18 cellular contexts compared by ENCODE assay signal in genomic region chr14:90654831-90655276, GRCh38.
A peak's percentile ranks its signal among the peaks of the same experiment; 100 is the strongest.
DNase-seq lines count a peak whose midpoint lies in the region; ATAC-seq and TF ChIP-seq lines count a peak whose summit lies in the region.
"Had no signal": no experiment of that assay in that cellular context is flagged by ENCODE, and none has a peak within 500 bp of the region (broad histone marks: within the 10 kb centered on the region; RNA-seq: fewer than 3 reads in every experiment).

No MANE protein-coding gene starts in this region.

- no peak overlapping the region for H3K23ac ChIP-seq in IMR-90 (ENCODE audit: low read depth, low read length)

- H3K27ac ChIP-seq in IMR-90 (ENCODE audit: insufficient read depth, low read length) (peak overlapping the region; percentile 1; the same call in 1 of the 2 replicates), gastroesophageal sphincter (peak overlapping the region in 3 of 4 donors; percentile 3 to 51 (median 41)), gastrocnemius medialis (peak overlapping the region; percentile 7 to 45 (median 13))
- H3K27ac ChIP-seq: parathyroid adenoma, RWPE1 had no signal

- H4K8ac ChIP-seq in IMR-90 (ENCODE audit: low read depth in 2 of 2, low read length in 2 of 2): no peak overlapping the region; a peak in 1 of 4 replicates

- no peak overlapping the region for H2AK9ac ChIP-seq in IMR-90 (replicated peaks; ENCODE audit: low read depth, low read length, poor library complexity)

- H3K4me1 ChIP-seq in IMR-90 (ENCODE audit: control insufficient read depth, insufficient read depth, low read length): peaks cover 12% of the 10 kb centered on the region
- H3K4me1 ChIP-seq in gastroesophageal sphincter: peaks cover 4 to 65% (median 12%) of the 10 kb centered on the region in 3 donors
- peaks cover 11 to 30% of the 10 kb centered on the region in 2 donors for H3K4me1 ChIP-seq in gastrocnemius medialis
- H3K4me1 ChIP-seq: parathyroid adenoma had no signal

- no peak for TF ChIP-seq RAD21 in IMR-90 (IDR thresholded peaks at IDR 0.05; ENCODE audit: low read length)

- H3K4me2 ChIP-seq in IMR-90 (ENCODE audit: low read depth, low read length): no peak overlapping the region

- no peak overlapping the region for H2BK15ac ChIP-seq in IMR-90 (ENCODE audit: low read depth, low read length)

- no peak for TF ChIP-seq EP300 in gastroesophageal sphincter (IDR thresholded peaks at IDR 0.05)

- peak; percentile 50 for ATAC-seq in IMR-90 (ENCODE audit: low read depth)
- ATAC-seq in gastroesophageal sphincter: no peak
- ATAC-seq in gastrocnemius medialis: peak in 1 of 2 donors; percentile 18
- ATAC-seq in GM21381 (IDR thresholded peaks at IDR 0.05; ENCODE audit: unreplicated experiment): no peak

- no peaks in the 10 kb centered on the region for H3K9me3 Mint-ChIP-seq in nephron progenitor cell

- no peak for TF ChIP-seq CTCF in IMR-90 (conservative IDR thresholded peaks at IDR 0.05; ENCODE audit: low read depth, low read length)
- TF ChIP-seq CTCF in astrocyte of the spinal cord (IDR thresholded peaks at IDR 0.05; ENCODE audit: low read depth, low read length): no peak
- TF ChIP-seq CTCF in gastroesophageal sphincter (IDR thresholded peaks at IDR 0.05): no peak
- TF ChIP-seq CTCF in gastrocnemius medialis (IDR thresholded peaks at IDR 0.05 in 4 of 5, conservative IDR thresholded peaks at IDR 0.05 in 1 of 5): no peak
- TF ChIP-seq CTCF in nephron progenitor cell (IDR thresholded peaks at IDR 0.05): no peak

- no peaks in the 10 kb centered on the region for H3K27me3 ChIP-seq in IMR-90 (ENCODE audit: control insufficient read depth, insufficient read depth, low read length)
- H3K27me3 ChIP-seq in gastroesophageal sphincter: no peaks in the 10 kb centered on the region
- H3K27me3 ChIP-seq in gastrocnemius medialis: no peaks in the 10 kb centered on the region

- H3K36me3 ChIP-seq in IMR-90 (ENCODE audit: control insufficient read depth, insufficient read depth, low read length) (peaks cover 5% of the 10 kb centered on the region; the same call in 1 of the 2 replicates), gastroesophageal sphincter (peaks cover 0 to 32% of the 10 kb centered on the region in 2 donors), gastrocnemius medialis (peaks cover 0 to 10% of the 10 kb centered on the region in 2 donors)

- H3K56ac ChIP-seq in IMR-90 (ENCODE audit: extremely low read depth, insufficient read depth, low read length): no peak overlapping the region

- no peak overlapping the region for H4K5ac ChIP-seq in IMR-90 (ENCODE audit: low read depth, low read length)

- dilution Hi-C loops in IMR-90 (cut with HindIII; ENCODE audit: low sequenced_read_pairs, unreplicated experiment): no loop called here

- H2AFZ ChIP-seq in IMR-90 (replicated peaks; ENCODE audit: low read length, poor library complexity): no peak overlapping the region
- H2AFZ ChIP-seq: parathyroid adenoma had no signal

- no peak overlapping the region for H3K4ac ChIP-seq in IMR-90 (ENCODE audit: low read depth, low read length)

- CTCF ChIA-PET in IMR-90 (lab: Yijun Ruan, JAX): no interaction called here

- no peak overlapping the region for H3K27ac Mint-ChIP-seq in nephron progenitor cell
- H3K27ac Mint-ChIP-seq: activated naive CD8-positive, alpha-beta T cell had no signal

- H3K36me3 Mint-ChIP-seq in nephron progenitor cell (ENCODE audit: low read depth): peaks cover 13% of the 10 kb centered on the region

- intact Hi-C loops in IMR-90 (cut with micrococcal nuclease) (no loop called here), gastrocnemius medialis (cut with DNase I; ENCODE audit: low total_unique reads) (no loop called here)

- no peak overlapping the region for H2BK5ac ChIP-seq in IMR-90 (ENCODE audit: low read depth, low read length, poor library complexity, severe bottlenecking)

- no peaks in the 10 kb centered on the region for H3K9me3 ChIP-seq in IMR-90 (ENCODE audit: control insufficient read depth, insufficient read depth, low read length)
- H3K9me3 ChIP-seq in gastroesophageal sphincter: no peaks in the 10 kb centered on the region
- H3K9me3 ChIP-seq in gastrocnemius medialis: no peaks in the 10 kb centered on the region

- no peak overlapping the region for H2BK20ac ChIP-seq in IMR-90 (ENCODE audit: low read depth, low read length)

- H3K4me3 ChIP-seq in IMR-90 (ENCODE audit: insufficient read depth, low read depth, low read length) (no peak overlapping the region), astrocyte of the spinal cord (ENCODE audit: low read depth, low read length) (no peak overlapping the region), gastroesophageal sphincter (no peak overlapping the region), gastrocnemius medialis (no peak overlapping the region)

- 35% methylated on average over 5 of the region's 8 CpGs; no CpG with 5 or more reads in 1 of the 2 experiments for WGBS in IMR-90 (ENCODE audit: extremely low coverage in 2 of 2, insufficient read length in 1 of 2), 2 experiments
- WGBS in gastroesophageal sphincter (ENCODE audit: low coverage in 1 of 2), 2 donors: 17 to 25% methylated on average over 3 to 6 of the region's 8 CpGs

- peaks cover 14% of the 10 kb centered on the region for H3K9me1 ChIP-seq in IMR-90 (ENCODE audit: insufficient read depth, low read length)

- no peak overlapping the region for H4K91ac ChIP-seq in IMR-90 (ENCODE audit: insufficient read depth, low read depth, low read length)

- no peak overlapping the region for H3K9ac ChIP-seq in IMR-90 (ENCODE audit: low read depth, low read length)
- H3K9ac ChIP-seq: parathyroid adenoma had no signal

- H3K14ac ChIP-seq in IMR-90 (replicated peaks; ENCODE audit: low read depth, low read length): no peak overlapping the region

- no peaks in the 10 kb centered on the region for H3K79me1 ChIP-seq in IMR-90 (ENCODE audit: low read depth in 1 of 2, low read length in 2 of 2)

- TF ChIP-seq POLR2A in IMR-90 (IDR thresholded peaks at IDR 0.05; ENCODE audit: low read depth, low read length): no peak
- no peak for TF ChIP-seq POLR2A in gastroesophageal sphincter (IDR thresholded peaks at IDR 0.05)
- TF ChIP-seq POLR2A in gastrocnemius medialis (IDR thresholded peaks at IDR 0.05): no peak

- POLR2A ChIA-PET in IMR-90 (lab: Charles Lee; ENCODE audit: unreplicated experiment): no interaction called here

- peaks cover 7% of the 10 kb centered on the region for H3K4me1 Mint-ChIP-seq in nephron progenitor cell

- H3K18ac ChIP-seq in IMR-90 (ENCODE audit: low read depth, low read length): no peak overlapping the region; the same call in 1 of the 2 replicates

- in situ Hi-C loops in IMR-90 (cut with MboI; ENCODE audit: low sequenced_read_pairs): no loop called here
- in situ Hi-C loops in astrocyte of the spinal cord (cut with HindIII; ENCODE audit: low sequenced_read_pairs): no loop called here
- in situ Hi-C loops in gastrocnemius medialis (cut with MboI; ENCODE audit: low sequenced_read_pairs in 4 of 4): no loop called here

- H3K27me3 Mint-ChIP-seq in nephron progenitor cell (ENCODE audit: low read depth, poor library complexity): no peaks in the 10 kb centered on the region
- H3K27me3 Mint-ChIP-seq: activated naive CD8-positive, alpha-beta T cell had no signal

- peak; percentile 74 for DNase-seq in IMR-90
- DNase-seq in astrocyte of the spinal cord (ENCODE audit: low read depth, low spot score): peak; percentile 62
- no peak for DNase-seq in gastrocnemius medialis
- no peak for DNase-seq in nephron progenitor cell
- no peak for DNase-seq in GF-D8 (lab: John Stamatoyannopoulos, UW)
- DNase-seq in NCI-H748 (lab: John Stamatoyannopoulos, UW; ENCODE audit: unreplicated experiment): no peak
- DNase-seq: foreskin melanocyte; HCEC 1CT; KG1; NCI-H146; NCI-H748 treated with DMSO at 0.1 percent for 48 hours; stimulated activated CD4-positive, alpha-beta T cell treated with anti-CD3 and anti-CD28 coated beads, Interleukin-12 subunit alpha, Interleukin-12 subunit beta, amount 100 ng/mL, for 4 hours; substantia nigra had no signal

- BruUV-seq in IMR-90 (replicated peaks; lab: Mats Ljungman, UMichigan): no TSS peak

- H4K20me1 ChIP-seq in IMR-90 (ENCODE audit: insufficient read depth, low read length): no peaks in the 10 kb centered on the region

- no peak overlapping the region for H2BK120ac ChIP-seq in IMR-90 (ENCODE audit: low read depth, low read length)

- H3K4me3 Mint-ChIP-seq in nephron progenitor cell: no peak overlapping the region
- H3K4me3 Mint-ChIP-seq: activated naive CD8-positive, alpha-beta T cell had no signal

- H2AK5ac ChIP-seq in IMR-90 (ENCODE audit: low read depth, low read length): no peak overlapping the region

TF ChIP-seq in IMR-90, 13 proteins besides CTCF, POLR2A, EP300 and RAD21:
- TF ChIP-seq NFE2L2 (IDR thresholded peaks at IDR 0.05; ENCODE audit: low read depth, low read length) (peak; percentile 74), FOS (IDR thresholded peaks at IDR 0.05; ENCODE audit: low read depth, low read length) (peak; percentile 32; the same call in 1 of the 2 replicates), RFX5 (IDR thresholded peaks at IDR 0.05; ENCODE audit: low read depth, low read length) (no peak)
TF ChIP-seq in IMR-90: peak in this region for 2.

Comparison
In these comparisons a context has a peak if more than half of its experiments do, and no peak if none do; other contexts are left out.
1. DNase-seq: peak in IMR-90 (single experiment) and astrocyte of the spinal cord (single experiment); none in gastrocnemius medialis (0 of 2), nephron progenitor cell (single experiment), GF-D8 (single experiment) and NCI-H748 (single experiment).
2. Peak in every context shown above with its lines, with median percentiles within 50 percentile points of each other: H3K27ac ChIP-seq.